1 cellular context compared by ENCODE assay signal in the genomic region with DNA sequence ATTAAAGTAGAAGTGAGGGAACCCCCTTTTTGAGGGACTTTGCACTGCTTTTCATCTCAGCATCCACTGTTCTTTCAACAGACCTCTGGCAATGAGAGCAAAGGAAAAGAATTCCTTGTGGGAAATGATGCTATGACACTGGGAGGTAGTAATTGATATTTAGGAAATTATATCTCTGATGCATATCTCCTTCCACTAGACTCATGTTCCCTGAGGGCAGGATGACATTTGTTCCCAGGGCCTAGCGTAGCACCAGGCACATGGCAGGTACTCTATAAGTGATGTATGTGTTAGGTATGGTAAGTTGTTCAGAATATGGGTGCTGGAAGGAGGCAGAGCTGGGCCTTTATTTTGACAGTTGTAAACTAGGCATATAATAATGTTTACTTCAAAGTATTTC.
TF ChIP-seq lines count a peak whose summit lies in the region.

No MANE protein-coding gene starts in this region.

TF ChIP-seq in IMR-90, 13 proteins besides CTCF, POLR2A, EP300 and RAD21:
- TF ChIP-seq RFX5 (IDR thresholded peaks at IDR 0.05; ENCODE audit: low read depth, low read length) (no peak), FOS (IDR thresholded peaks at IDR 0.05; ENCODE audit: low read depth, low read length) (no peak), MAZ (IDR thresholded peaks at IDR 0.05; ENCODE audit: borderline replicate concordance, low read depth, low read length) (no peak), CHD1 (IDR thresholded peaks at IDR 0.05; ENCODE audit: low read depth, low read length) (no peak), MAFK (IDR thresholded peaks at IDR 0.05; ENCODE audit: low read depth, low read length) (no peak), SMC3 (IDR thresholded peaks at IDR 0.05; ENCODE audit: low read depth, low read length) (no peak), NFE2L2 (IDR thresholded peaks at IDR 0.05; ENCODE audit: low read depth, low read length) (no peak), RCOR1 (IDR thresholded peaks at IDR 0.05; ENCODE audit: insufficient replicate concordance, low read length) (no peak), BHLHE40 (IDR thresholded peaks at IDR 0.05; ENCODE audit: low read depth, low read length) (no peak), CEBPB (IDR thresholded peaks at IDR 0.05; ENCODE audit: low read depth, low read length) (no peak), MXI1 (IDR thresholded peaks at IDR 0.05; ENCODE audit: borderline replicate concordance, low read depth, low read length) (no peak)
- TF ChIP-seq, protein P1, sequence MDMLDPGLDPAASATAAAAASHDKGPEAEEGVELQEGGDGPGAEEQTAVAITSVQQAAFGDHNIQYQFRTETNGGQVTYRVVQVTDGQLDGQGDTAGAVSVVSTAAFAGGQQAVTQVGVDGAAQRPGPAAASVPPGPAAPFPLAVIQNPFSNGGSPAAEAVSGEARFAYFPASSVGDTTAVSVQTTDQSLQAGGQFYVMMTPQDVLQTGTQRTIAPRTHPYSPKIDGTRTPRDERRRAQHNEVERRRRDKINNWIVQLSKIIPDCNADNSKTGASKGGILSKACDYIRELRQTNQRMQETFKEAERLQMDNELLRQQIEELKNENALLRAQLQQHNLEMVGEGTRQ (IDR thresholded peaks at IDR 0.05; ENCODE audit: low read depth, low read length) = no peak
- TF ChIP-seq, protein P2, sequence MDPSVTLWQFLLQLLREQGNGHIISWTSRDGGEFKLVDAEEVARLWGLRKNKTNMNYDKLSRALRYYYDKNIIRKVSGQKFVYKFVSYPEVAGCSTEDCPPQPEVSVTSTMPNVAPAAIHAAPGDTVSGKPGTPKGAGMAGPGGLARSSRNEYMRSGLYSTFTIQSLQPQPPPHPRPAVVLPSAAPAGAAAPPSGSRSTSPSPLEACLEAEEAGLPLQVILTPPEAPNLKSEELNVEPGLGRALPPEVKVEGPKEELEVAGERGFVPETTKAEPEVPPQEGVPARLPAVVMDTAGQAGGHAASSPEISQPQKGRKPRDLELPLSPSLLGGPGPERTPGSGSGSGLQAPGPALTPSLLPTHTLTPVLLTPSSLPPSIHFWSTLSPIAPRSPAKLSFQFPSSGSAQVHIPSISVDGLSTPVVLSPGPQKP (IDR thresholded peaks at IDR 0.05; ENCODE audit: borderline replicate concordance, low read depth, low read length) = no peak
